ENCODE assay signal across 25 cellular contexts in the genomic region with DNA sequence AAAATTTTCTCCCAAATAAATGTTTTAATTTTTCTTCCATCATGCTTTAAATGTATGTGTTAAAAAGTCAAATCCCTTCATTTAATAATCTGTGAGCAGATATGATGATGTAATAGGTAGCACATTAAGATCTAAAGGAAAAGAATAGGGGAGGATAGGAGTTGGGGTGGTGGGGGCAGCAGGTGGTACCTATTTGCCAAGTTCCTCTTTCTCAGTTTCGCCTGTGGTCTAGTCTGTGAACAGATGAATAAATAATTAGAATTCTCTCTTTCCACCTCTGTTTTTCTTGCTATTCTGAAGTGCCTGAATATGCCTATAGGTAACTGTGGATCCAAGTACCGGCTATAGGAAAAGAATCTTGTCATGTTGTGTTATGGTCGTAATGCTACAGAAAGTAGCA.
DNase-seq lines count a peak whose midpoint lies in the region; ATAC-seq and TF ChIP-seq lines count a peak whose summit lies in the region.
"Had no signal": no experiment of that assay in that cellular context is flagged by ENCODE, and none has a peak within 500 bp of the region (broad histone marks: within the 10 kb centered on the region; RNA-seq: fewer than 3 reads in every experiment).

No MANE protein-coding gene starts in this region.

- peak; percentile 13 for DNase-seq in RPMI8226
- DNase-seq in AG08396 (ENCODE audit: low spot score): no peak
- DNase-seq in KG1 (lab: John Stamatoyannopoulos, UW): no peak
- DNase-seq in uterus: no peak
- no peak for DNase-seq in glomerular visceral epithelial cell (ENCODE audit: extremely low spot score)
- DNase-seq: Caco-2; CD4-positive, alpha-beta T cell; DMS 273 treated with DMSO at 0.1 percent for 48 hours; DMS79 treated with DMSO at 0.1 percent for 48 hours; GM23248; IMR-90; Kasumi-1; NCI-H1048; NCI-H1417 treated with DMSO at 0.1 percent for 48 hours; NCI-H187; NCI-H446; NCI-H526; PC-3; SHP77 treated with DMSO at 0.1 percent for 48 hours had no signal

- no peaks in the 10 kb centered on the region for H3K27me3 ChIP-seq in uterus
- H3K27me3 ChIP-seq: BLaER1 had no signal

- no peaks in the 10 kb centered on the region for H3K36me3 ChIP-seq in uterus
- H3K36me3 ChIP-seq: BLaER1, HAP-1 had no signal

- no peaks in the 10 kb centered on the region for H3K9me3 ChIP-seq in uterus
- H3K9me3 ChIP-seq: BLaER1, Caco-2, HAP-1 had no signal

- ATAC-seq in GM18907 (IDR thresholded peaks at IDR 0.05; ENCODE audit: unreplicated experiment) (peak; percentile 73), HG03457 (IDR thresholded peaks at IDR 0.05; ENCODE audit: unreplicated experiment) (peak; percentile 76)
- ATAC-seq: PC-3 had no signal

- no peak overlapping the region for H3K4me3 ChIP-seq in uterus
- H3K4me3 ChIP-seq: BLaER1, GM23248, HAP-1, SK-N-MC had no signal

- no peak for TF ChIP-seq POLR2A in uterus (IDR thresholded peaks at IDR 0.05)

- H3K27ac ChIP-seq in uterus: no peak overlapping the region
- H3K27ac ChIP-seq: BLaER1, GM23248, RWPE1, SK-N-MC had no signal

- intact Hi-C loops in uterus (cut with DNase I; ENCODE audit: low total_unique reads): no loop called here

- no peak for TF ChIP-seq CTCF in uterus (IDR thresholded peaks at IDR 0.05)

- no peaks in the 10 kb centered on the region for H3K4me1 ChIP-seq in uterus
- H3K4me1 ChIP-seq: BLaER1, Caco-2 had no signal
